Comparison of ENCODE assay signal across 35 cellular contexts in genomic region chr1:71330991-71331390, GRCh38.
"Had no signal": no experiment of that assay in that cellular context is flagged by ENCODE, and none has a peak within 500 bp of the region (broad histone marks: within the 10 kb centered on the region; RNA-seq: fewer than 3 reads in every experiment).

No MANE protein-coding gene starts in this region.

- DNase-seq: Karpas-422, Kasumi-1, KG1, MG63, MM.1S, MV-4-11, NCI-H1048, NCI-H1092, NCI-H1092 treated with DMSO at 0.1 percent for 48 hours, NCI-H1105, NCI-H1105 treated with DMSO at 0.1 percent for 48 hours, NCI-H1417, NCI-H1417 treated with DMSO at 0.1 percent for 48 hours, NCI-H1436, NCI-H1436 treated with DMSO at 0.1 percent for 48 hours, NCI-H146, NCI-H1694, NCI-H1694 treated with DMSO at 0.1 percent for 48 hours, NCI-H187, NCI-H187 treated with DMSO at 0.1 percent for 48 hours, NCI-H1930, NCI-H2029, NCI-H2029 treated with DMSO at 0.1 percent for 48 hours, NCI-H2081, NCI-H2081 treated with DMSO at 0.1 percent for 48 hours, NCI-H2107, NCI-H2171, NCI-H2227 treated with DMSO at 0.1 percent for 48 hours, NCI-H226, NCI-H345, NCI-H446, NCI-H446 treated with DMSO at 0.1 percent for 48 hours, NCI-H510A, NCI-H510A treated with DMSO at 0.1 percent for 48 hours had no signal

- H3K27ac ChIP-seq: KMS-11 had no signal

- H3K4me3 ChIP-seq: MG63 had no signal

- H3K27me3 ChIP-seq: MG63 had no signal
